In the genomic region with DNA sequence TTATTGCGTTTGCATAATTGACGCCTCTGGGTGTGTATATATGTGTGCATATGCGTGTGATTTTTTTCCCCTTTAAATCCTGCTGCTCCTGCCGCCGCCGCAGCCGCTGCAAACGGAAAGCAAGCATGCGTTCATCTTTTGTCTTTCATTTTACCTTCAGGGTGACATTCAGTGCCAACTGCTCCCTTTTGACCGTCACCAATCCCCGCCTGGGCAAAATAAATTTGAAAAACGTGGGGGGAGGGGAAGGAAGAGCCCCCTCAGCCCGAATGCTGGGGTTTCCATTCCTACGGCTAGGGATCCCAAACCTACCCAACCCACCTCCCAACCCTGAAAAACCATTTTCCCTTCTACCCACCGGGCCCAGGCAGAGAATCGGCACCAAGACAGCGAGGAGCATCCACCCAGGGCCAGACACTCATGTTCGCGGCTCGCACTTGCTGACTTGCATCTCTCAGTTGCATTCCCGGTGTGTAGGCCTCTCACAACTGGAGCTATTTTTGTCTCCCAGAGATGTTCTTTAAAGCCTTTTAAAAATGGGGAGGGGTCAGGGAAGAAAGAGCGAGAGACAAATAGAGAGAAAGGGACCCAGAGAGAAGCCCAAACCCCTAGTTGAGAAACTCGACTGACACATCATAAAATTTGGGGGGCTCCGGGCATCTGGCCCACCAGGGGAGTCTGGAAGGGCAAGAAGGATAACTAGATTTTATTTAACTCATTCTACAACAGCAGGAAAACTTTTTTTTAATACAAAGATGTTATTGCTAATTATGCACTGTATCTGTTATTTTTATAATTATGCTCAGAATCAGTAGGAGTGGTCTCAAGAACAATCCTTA, we compare ENCODE assay signal across 9 cellular contexts.
A peak's percentile ranks its signal among the peaks of the same experiment; 100 is the strongest.
DNase-seq lines count a peak whose midpoint lies in the region; ATAC-seq lines count a peak whose summit lies in the region.
"Had no signal": no experiment of that assay in that cellular context is flagged by ENCODE, and none has a peak within 500 bp of the region (broad histone marks: within the 10 kb centered on the region; RNA-seq: fewer than 3 reads in every experiment).

No MANE protein-coding gene starts in this region.

- DNase-seq in H7 (peak; percentile 11), SK-N-DZ (ENCODE audit: low spot score) (peak; percentile 7), left ventricle myocardium superior (peak; percentile 49), retina (peak; percentile 83), COLO829 (ENCODE audit: low spot score) (no peak)
- DNase-seq: MV-4-11 had no signal

- H3K36me3 ChIP-seq in H7 (replicated peaks; ENCODE audit: control insufficient read depth, insufficient read depth, low read length) = no peaks in the 10 kb centered on the region

- intact Hi-C loops in left ventricle myocardium superior (cut with micrococcal nuclease) = no loop called here

- peak; percentile 67 for ATAC-seq in left ventricle myocardium superior
- ATAC-seq in HG03097 (IDR thresholded peaks at IDR 0.05; ENCODE audit: low FRiP score, unreplicated experiment) = no peak
- no peak for ATAC-seq in GM19324 (IDR thresholded peaks at IDR 0.05; ENCODE audit: low FRiP score, unreplicated experiment)
- ATAC-seq in HG03175 (IDR thresholded peaks at IDR 0.05; ENCODE audit: unreplicated experiment) = no peak

- H3K4me3 ChIP-seq in H7 (ENCODE audit: insufficient read depth, low read depth, low read length) = peak overlapping the region; percentile 44

- peaks cover 39% of the 10 kb centered on the region for H3K27me3 ChIP-seq in H7 (ENCODE audit: control insufficient read depth, insufficient read depth, low read length)
